Comparison of ENCODE assay signal across 25 cellular contexts in the genomic region with DNA sequence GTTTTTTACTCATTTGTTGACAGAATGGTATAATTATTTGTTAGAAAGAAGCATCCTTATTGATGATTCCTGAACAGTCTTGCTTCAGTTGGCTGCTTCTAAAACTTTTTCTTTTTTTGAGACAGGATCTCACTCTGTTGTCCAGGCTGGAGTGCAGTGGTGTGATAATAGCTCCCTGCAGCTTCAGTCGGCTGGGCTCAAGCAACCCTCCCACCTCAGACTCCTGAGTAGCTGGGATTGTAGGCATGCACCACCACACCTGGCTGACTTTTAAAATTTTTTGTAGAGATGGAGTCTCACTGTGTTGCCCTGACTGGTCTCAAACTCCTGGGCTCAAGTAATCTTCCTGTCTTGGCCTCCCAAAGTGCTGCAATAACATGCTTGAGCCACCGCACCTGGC. TPM values are rescaled to one million over a fixed set of nuclear protein-coding genes. Genes with fewer than 3 reads are reported as not detected.
A peak's percentile ranks its signal among the peaks of the same experiment; 100 is the strongest.
DNase-seq lines count a peak whose midpoint lies in the region; ATAC-seq and TF ChIP-seq lines count a peak whose summit lies in the region.
"Had no signal": no experiment of that assay in that cellular context is flagged by ENCODE, and none has a peak within 500 bp of the region (broad histone marks: within the 10 kb centered on the region; RNA-seq: fewer than 3 reads in every experiment).

No MANE protein-coding gene starts in this region.

- H3K36me3 Mint-ChIP-seq in T-cell, result peaks cover 25% of the 10 kb centered on the region
- peaks cover 29% of the 10 kb centered on the region for H3K36me3 Mint-ChIP-seq in activated CD4-positive, alpha-beta T cell treated with anti-CD3 and anti-CD28 coated beads, Interleukin-2, amount 10 ng/mL, durations not matched to agents 24 days and 14 days (ENCODE audit: low read depth)

- H3K36me3 ChIP-seq in cardiac muscle cell, result no peaks in the 10 kb centered on the region
- H3K36me3 ChIP-seq: HAP-1 had no signal

- ATAC-seq in left cardiac atrium (no peak), T-cell (replicated peaks in 1 of 4) (no peak)
- ATAC-seq: GM12878, GM23338 had no signal

- no peaks in the 10 kb centered on the region for H3K9me3 ChIP-seq in cardiac muscle cell (ENCODE audit: low read depth)
- H3K9me3 ChIP-seq: Caco-2, HAP-1, SK-N-SH had no signal

- H3K4me3 Mint-ChIP-seq in T-cell, result no peak overlapping the region
- no peak overlapping the region for H3K4me3 Mint-ChIP-seq in activated CD4-positive, alpha-beta T cell treated with anti-CD3 and anti-CD28 coated beads, Interleukin-2, amount 10 ng/mL, durations not matched to agents 24 days and 14 days
- H3K4me3 Mint-ChIP-seq: CD14-positive monocyte, GM23338 had no signal

- peaks cover 39 to 56% (median 47%) of the 10 kb centered on the region in 3 donors for H3K4me1 Mint-ChIP-seq in T-cell
- H3K4me1 Mint-ChIP-seq in activated CD4-positive, alpha-beta T cell treated with anti-CD3 and anti-CD28 coated beads, Interleukin-2, amount 10 ng/mL, durations not matched to agents 24 days and 14 days, result peaks cover 21% of the 10 kb centered on the region
- H3K4me1 Mint-ChIP-seq: CD14-positive monocyte had no signal

- peak overlapping the region; percentile 55 to 73 for H3K27ac Mint-ChIP-seq in T-cell
- H3K27ac Mint-ChIP-seq in activated CD4-positive, alpha-beta T cell treated with anti-CD3 and anti-CD28 coated beads, Interleukin-2, amount 10 ng/mL, durations not matched to agents 24 days and 14 days, result no peak overlapping the region
- H3K27ac Mint-ChIP-seq: GM23338 had no signal

- H3K4me3 ChIP-seq in cardiac muscle cell, result no peak overlapping the region
- H3K4me3 ChIP-seq: GM12878, GM23338, HAP-1, PC-9 had no signal

- peaks cover 5% of the 10 kb centered on the region for H3K4me1 ChIP-seq in cardiac muscle cell (ENCODE audit: low read depth)
- H3K4me1 ChIP-seq: Caco-2, HAP-1 had no signal

- no peaks in the 10 kb centered on the region for H3K27me3 Mint-ChIP-seq in T-cell
- H3K27me3 Mint-ChIP-seq in activated CD4-positive, alpha-beta T cell treated with anti-CD3 and anti-CD28 coated beads, Interleukin-2, amount 10 ng/mL, durations not matched to agents 24 days and 14 days, result no peaks in the 10 kb centered on the region

- H3K9me3 Mint-ChIP-seq in T-cell, result no peaks in the 10 kb centered on the region
- H3K9me3 Mint-ChIP-seq in activated CD4-positive, alpha-beta T cell treated with anti-CD3 and anti-CD28 coated beads, Interleukin-2, amount 10 ng/mL, durations not matched to agents 24 days and 14 days, result no peaks in the 10 kb centered on the region
- H3K9me3 Mint-ChIP-seq: CD14-positive monocyte, GM23338 had no signal

- CTCF ChIA-PET in T-cell (lab: Charles Lee), result no interaction called here

- peak overlapping the region; percentile 50 for H3K27ac ChIP-seq in cardiac muscle cell
- peak overlapping the region; percentile 21 for H3K27ac ChIP-seq in cingulate gyrus (ENCODE audit: low read depth, low read length)
- H3K27ac ChIP-seq: PC-9, RWPE1 had no signal

- intact Hi-C loops in left cardiac atrium (cut with DNase I), result no loop called here
- intact Hi-C loops in activated CD4-positive, alpha-beta T cell treated with anti-CD3 and anti-CD28 coated beads, Interleukin-2, amount 10 ng/mL, durations not matched to agents 24 days and 14 days (cut with micrococcal nuclease), result no loop called here

- no peaks in the 10 kb centered on the region for H3K27me3 ChIP-seq in cardiac muscle cell

- POLR2A ChIA-PET in T-cell (lab: Charles Lee), result no interaction called here

- DNase-seq in cardiac muscle cell (ENCODE audit: low read depth in 1 of 2, low spot score in 1 of 2) (no peak), left cardiac atrium (no peak), T-cell (no peak), HK-2 (ENCODE audit: unreplicated experiment) (no peak), germinal center (ENCODE audit: low spot score) (no peak)
- DNase-seq in activated CD4-positive, alpha-beta T cell treated with anti-CD3 and anti-CD28 coated beads, Interleukin-2, amount 10 ng/mL, durations not matched to agents 24 days and 14 days, result no peak
- DNase-seq: Caco-2, DMS 273 treated with DMSO at 0.1 percent for 48 hours, DMS79 treated with DMSO at 0.1 percent for 48 hours, IMR-90, NCI-H1105, NCI-H146, NCI-H2029 treated with DMSO at 0.1 percent for 48 hours, NCI-H226, NCI-H510A treated with DMSO at 0.1 percent for 48 hours, NCI-H748 treated with DMSO at 0.1 percent for 48 hours, PC-9, SHP77 treated with DMSO at 0.1 percent for 48 hours, SK-N-SH had no signal

- TF ChIP-seq CTCF in cardiac muscle cell (IDR thresholded peaks at IDR 0.05; ENCODE audit: low read depth, low read length), result no peak

RNA-seq across cellular contexts. Expression of a gene that starts 38.8 kb away (rescaled TPM):
- 146 and 261 TPM in 2 replicates for total RNA-seq in cardiac muscle cell
- 80.4 and 144 TPM in 2 replicates for polyA plus RNA-seq in cardiac muscle cell
- 100 to 1,000 TPM; 263 to 280 TPM for total RNA-seq in left cardiac atrium
- total RNA-seq in T-cell, result 100 to 1,000 TPM; 232 to 596 (median 258) TPM
- 203 and 204 TPM in 2 replicates for total RNA-seq in activated CD4-positive, alpha-beta T cell treated with anti-CD3 and anti-CD28 coated beads, Interleukin-2, amount 10 ng/mL, durations not matched to agents 24 days and 14 days
